Comparison of ENCODE assay signal across 8 cellular contexts in genomic region chr7:1961776-1962276, GRCh38.
A peak's percentile ranks its signal among the peaks of the same experiment; 100 is the strongest.
DNase-seq lines count a peak whose midpoint lies in the region; TF ChIP-seq lines count a peak whose summit lies in the region.

No MANE protein-coding gene starts in this region.

- H3K36me3 Mint-ChIP-seq in HFFc6 (ENCODE audit: low read depth), result peaks cover 77% of the 10 kb centered on the region
- H3K36me3 Mint-ChIP-seq in type B pancreatic cell, result peaks cover 30% of the 10 kb centered on the region

- DNase-seq in HFFc6, result peak; percentile 85
- peak; percentile 16 to 21 for DNase-seq in activated CD4-positive, alpha-beta T cell treated with anti-CD3 and anti-CD28 coated beads for 4 hours
- peak; percentile 64 for DNase-seq in central memory CD4-positive, alpha-beta T cell
- peak; percentile 30 to 42 for DNase-seq in stimulated activated CD4-positive, alpha-beta T cell treated with anti-CD3 and anti-CD28 coated beads, Interleukin-4, amount 100 ng/mL, for 48 hours (ENCODE audit: low read depth in 2 of 2)
- no peak for DNase-seq in type B pancreatic cell (ENCODE audit: extremely low spot score, unreplicated experiment)
- no peak for DNase-seq in HAP-1 (ENCODE audit: low spot score in 2 of 2)
- no peak for DNase-seq in AML-193 (lab: John Stamatoyannopoulos, UW)
- DNase-seq in transverse colon, result no peak

- no peak for TF ChIP-seq EP300 in transverse colon (IDR thresholded peaks at IDR 0.05; ENCODE audit: low read depth)

- H3K4me3 ChIP-seq in HAP-1 (no peak overlapping the region), transverse colon (no peak overlapping the region)

- 76 to 77% methylated on average over 6 to 14 of the region's 14 CpGs for WGBS in transverse colon (ENCODE audit: low coverage in 1 of 2), 2 donors

- H3K4me3 Mint-ChIP-seq in HFFc6, result no peak overlapping the region; the same call in 1 of the 2 replicates
- no peak overlapping the region for H3K4me3 Mint-ChIP-seq in type B pancreatic cell

- peaks cover 42% of the 10 kb centered on the region for H3K9me3 Mint-ChIP-seq in HFFc6
- H3K9me3 Mint-ChIP-seq in type B pancreatic cell, result no peaks in the 10 kb centered on the region

- H3K27me3 Mint-ChIP-seq in HFFc6 (ENCODE audit: insufficient read depth) (peaks cover 7% of the 10 kb centered on the region), type B pancreatic cell (no peaks in the 10 kb centered on the region)

- H3K36me3 ChIP-seq in HAP-1 (replicated peaks), result no peaks in the 10 kb centered on the region
- no peaks in the 10 kb centered on the region for H3K36me3 ChIP-seq in transverse colon

- H3K4me1 Mint-ChIP-seq in HFFc6 (ENCODE audit: low read depth), result peaks cover 29% of the 10 kb centered on the region
- no peaks in the 10 kb centered on the region for H3K4me1 Mint-ChIP-seq in type B pancreatic cell (ENCODE audit: unreplicated experiment)

- H3K27ac Mint-ChIP-seq in HFFc6, result peak overlapping the region; percentile 88
- no peak overlapping the region for H3K27ac Mint-ChIP-seq in type B pancreatic cell

- intact Hi-C loops in transverse colon (cut with DNase I; ENCODE audit: low total_unique reads), result no loop called here

- no peak overlapping the region for H3K27ac ChIP-seq in transverse colon

- H3K4me1 ChIP-seq in HAP-1 (no peaks in the 10 kb centered on the region), transverse colon (no peaks in the 10 kb centered on the region)

- in situ Hi-C loops in HAP-1 (cut with MboI; ENCODE audit: low sequenced_read_pairs) (no loop called here), transverse colon (cut with MboI; ENCODE audit: low pct_ligation_motif_present in 1 of 4, low pct_unique_long_range_greater_than_20kb in 1 of 4, low sequenced_read_pairs in 3 of 4) (no loop called here)

- H3K27me3 ChIP-seq in HAP-1 (ENCODE audit: low read depth) (no peaks in the 10 kb centered on the region), transverse colon (no peaks in the 10 kb centered on the region)

- TF ChIP-seq POLR2A in transverse colon (IDR thresholded peaks at IDR 0.05), result no peak

- H3K9me3 ChIP-seq in HAP-1 (no peaks in the 10 kb centered on the region), transverse colon (no peaks in the 10 kb centered on the region)

- TF ChIP-seq CTCF in HFFc6 (IDR thresholded peaks at IDR 0.05), result no peak
- TF ChIP-seq CTCF in type B pancreatic cell (conservative IDR thresholded peaks at IDR 0.05), result no peak
- TF ChIP-seq CTCF in transverse colon (IDR thresholded peaks at IDR 0.05), result no peak

Comparison
In these comparisons a context has a peak if more than half of its experiments do, and no peak if none do; other contexts are left out.
1. DNase-seq: peak in HFFc6 (single experiment), activated CD4-positive, alpha-beta T cell treated with anti-CD3 and anti-CD28 coated beads for 4 hours (2 of 2), central memory CD4-positive, alpha-beta T cell (single experiment) and stimulated activated CD4-positive, alpha-beta T cell treated with anti-CD3 and anti-CD28 coated beads, Interleukin-4, amount 100 ng/mL, for 48 hours (2 of 2); none in type B pancreatic cell (single experiment), HAP-1 (0 of 2), AML-193 (0 of 2) and transverse colon (single experiment).